Comparison of ENCODE assay signal across 1 cellular context in genomic region chr10:13528875-13529713, GRCh38.
TF ChIP-seq lines count a peak whose summit lies in the region.

TSS of gene BEND7 (minus strand) at chr10:13529014. CDS start at chr10:13528533, 481 bp downstream.

TF ChIP-seq in WTC11, 78 proteins besides CTCF, POLR2A, EP300 and RAD21 (continued from another document):
- no peak for TF ChIP-seq ZNF532 (CRISPR knock-in tag; IDR thresholded peaks at IDR 0.05; ENCODE audit: borderline replicate concordance)
- no peak for TF ChIP-seq SMAD4 (CRISPR knock-in tag; IDR thresholded peaks at IDR 0.05)
- TF ChIP-seq ZNF671 (CRISPR knock-in tag; IDR thresholded peaks at IDR 0.05), result no peak
- TF ChIP-seq MXD4 (CRISPR knock-in tag; IDR thresholded peaks at IDR 0.05; ENCODE audit: borderline replicate concordance), result no peak
- TF ChIP-seq TP53 (CRISPR knock-in tag; IDR thresholded peaks at IDR 0.05), result no peak
- TF ChIP-seq MYBL2 (CRISPR knock-in tag; IDR thresholded peaks at IDR 0.05), result no peak
- no peak for TF ChIP-seq E2F4 (CRISPR knock-in tag; IDR thresholded peaks at IDR 0.05; ENCODE audit: borderline replicate concordance, low read depth)
- TF ChIP-seq IRF1 (CRISPR knock-in tag; IDR thresholded peaks at IDR 0.05), result no peak
- TF ChIP-seq RORB (CRISPR knock-in tag; IDR thresholded peaks at IDR 0.05), result no peak
